In the genomic region with DNA sequence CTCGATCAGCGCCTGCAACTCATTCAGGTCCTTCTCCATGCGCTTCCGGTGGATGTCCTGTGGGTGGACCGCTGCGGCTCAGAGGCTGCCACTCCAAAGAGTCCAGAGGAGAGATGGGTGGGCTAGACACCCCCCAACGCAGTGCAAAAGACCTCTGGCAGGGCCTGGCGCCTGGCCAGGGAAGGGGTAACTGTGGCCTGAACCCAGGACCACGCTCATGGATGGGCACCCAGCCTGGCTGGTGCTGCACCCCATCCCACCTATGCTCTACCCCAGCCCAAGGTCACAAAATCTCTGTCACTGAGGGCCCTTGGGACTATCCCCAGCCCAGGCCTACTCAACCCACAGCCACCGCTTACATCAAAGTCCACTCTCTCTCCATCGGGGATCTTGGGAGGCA, we compare ENCODE assay signal across 26 cellular contexts. TPM values are rescaled to one million over a fixed set of nuclear protein-coding genes. Genes with fewer than 3 reads are reported as not detected.
DNase-seq lines count a peak whose midpoint lies in the region; ATAC-seq, FAIRE-seq and TF ChIP-seq lines count a peak whose summit lies in the region.
"Had no signal": no experiment of that assay in that cellular context is flagged by ENCODE, and none has a peak within 500 bp of the region (broad histone marks: within the 10 kb centered on the region; RNA-seq: fewer than 3 reads in every experiment).

No MANE protein-coding gene starts in this region.

- CTCF ChIA-PET in T-cell (lab: Charles Lee): no interaction called here

- H3K27ac Mint-ChIP-seq in T-cell (no peak overlapping the region), HFFc6 (no peak overlapping the region)
- H3K27ac Mint-ChIP-seq: CD4-positive, alpha-beta T cell had no signal

- no peak overlapping the region for H3K4me3 ChIP-seq in BLaER1 treated with 17β-estradiol and CSF1 and Interleukin-3, amounts not matched to agents 10 nM and 100 nM
- H3K4me3 ChIP-seq in heart left ventricle: no peak overlapping the region
- H3K4me3 ChIP-seq in kidney (ENCODE audit: low read length in 2 of 2): no peak overlapping the region
- H3K4me3 ChIP-seq in upper lobe of right lung: no peak overlapping the region
- H3K4me3 ChIP-seq in esophagus muscularis mucosa: no peak overlapping the region
- H3K4me3 ChIP-seq: HAP-1, MG63, PC-9 had no signal

- no peaks in the 10 kb centered on the region for H3K36me3 ChIP-seq in BLaER1 treated with 17β-estradiol and CSF1 and Interleukin-3, amounts not matched to agents 10 nM and 100 nM
- peaks cover 0 to 99% (median 68%) of the 10 kb centered on the region in 9 donors for H3K36me3 ChIP-seq in heart left ventricle
- no peaks in the 10 kb centered on the region for H3K36me3 ChIP-seq in kidney (ENCODE audit: control insufficient read depth in 1 of 2, insufficient read depth in 2 of 2, low read length in 2 of 2)
- no peaks in the 10 kb centered on the region for H3K36me3 ChIP-seq in upper lobe of right lung
- H3K36me3 ChIP-seq in esophagus muscularis mucosa: peaks cover 0 to 98% (median 0%) of the 10 kb centered on the region in 4 donors
- H3K36me3 ChIP-seq: HAP-1, MG63 had no signal

- H3K4me1 Mint-ChIP-seq in T-cell (no peaks in the 10 kb centered on the region), HFFc6 (ENCODE audit: low read depth) (no peaks in the 10 kb centered on the region)

- intact Hi-C loops in heart left ventricle (cut with DNase I): no loop called here
- intact Hi-C loops in kidney (cut with DNase I): no loop called here
- intact Hi-C loops in upper lobe of right lung (cut with DNase I): no loop called here
- intact Hi-C loops in esophagus muscularis mucosa (cut with DNase I): no loop called here

- peak overlapping the region in 8 of 11 experiments; percentile 52 to 74 (median 62); a peak in 14 of 22 replicates for H3K4me2 ChIP-seq in BLaER1 treated with 17β-estradiol and CSF1 and Interleukin-3, amounts not matched to agents 10 nM and 100 nM
- H3K4me2 ChIP-seq: PC-9 had no signal

- H3K9me3 Mint-ChIP-seq in T-cell (no peaks in the 10 kb centered on the region), HFFc6 (no peaks in the 10 kb centered on the region)
- H3K9me3 Mint-ChIP-seq: CD4-positive, alpha-beta T cell had no signal

- TF ChIP-seq EP300 in esophagus muscularis mucosa (IDR thresholded peaks at IDR 0.05): no peak

- peaks cover 10 to 81% (median 72%) of the 10 kb centered on the region in 10 experiments; a peak in 18 of 20 replicates for H3K4me1 ChIP-seq in BLaER1 treated with 17β-estradiol and CSF1 and Interleukin-3, amounts not matched to agents 10 nM and 100 nM
- H3K4me1 ChIP-seq in heart left ventricle (peaks cover 0 to 41% (median 18%) of the 10 kb centered on the region in 12 donors), kidney (ENCODE audit: control insufficient read depth in 1 of 2, insufficient read depth in 1 of 2, low read depth in 1 of 2, low read length in 2 of 2) (no peaks in the 10 kb centered on the region), upper lobe of right lung (no peaks in the 10 kb centered on the region), esophagus muscularis mucosa (peaks cover 0 to 12% (median 0%) of the 10 kb centered on the region in 4 donors)
- H3K4me1 ChIP-seq: HAP-1 had no signal

- H3K27me3 Mint-ChIP-seq in T-cell: peaks cover 20 to 23% of the 10 kb centered on the region in 2 donors
- peaks cover 59% of the 10 kb centered on the region for H3K27me3 Mint-ChIP-seq in HFFc6 (ENCODE audit: insufficient read depth)

- ATAC-seq in heart left ventricle: peak in 3 of 4 donors; percentile 1
- ATAC-seq in upper lobe of right lung: no peak
- no peak for ATAC-seq in T-cell (replicated peaks in 1 of 4)

- no peak overlapping the region for H3K4me3 Mint-ChIP-seq in T-cell
- H3K4me3 Mint-ChIP-seq in HFFc6: no peak overlapping the region
- H3K4me3 Mint-ChIP-seq: CD4-positive, alpha-beta T cell had no signal

- TF ChIP-seq POLR2A in heart left ventricle (IDR thresholded peaks at IDR 0.05) (no peak), esophagus muscularis mucosa (IDR thresholded peaks at IDR 0.05; ENCODE audit: low read depth) (no peak)

- DNase-seq in heart left ventricle (peak in 2 of 5 donors; percentile 52 to 61), kidney (peak; percentile 56), upper lobe of right lung (peak; percentile 60), T-cell (no peak), esophagus muscularis mucosa (ENCODE audit: extremely low spot score) (no peak), HFFc6 (no peak)
- DNase-seq: CD4-positive, alpha-beta T cell; GOT3; IMR-90; KG1; MG63; NCI-H1105 treated with DMSO at 0.1 percent for 48 hours; NCI-H146; NCI-H2029; NCI-H446 treated with DMSO at 0.1 percent for 48 hours; NCI-H526; NCI-H82; PC-9; SHP77 had no signal

- no peaks in the 10 kb centered on the region for H3K36me3 Mint-ChIP-seq in T-cell
- H3K36me3 Mint-ChIP-seq in HFFc6 (ENCODE audit: low read depth): no peaks in the 10 kb centered on the region

- TF ChIP-seq CTCF in heart left ventricle (IDR thresholded peaks at IDR 0.05) (no peak), kidney (IDR thresholded peaks at IDR 0.05; ENCODE audit: borderline replicate concordance, extremely low read depth, insufficient read depth) (no peak), upper lobe of right lung (IDR thresholded peaks at IDR 0.05) (no peak), esophagus muscularis mucosa (IDR thresholded peaks at IDR 0.05) (no peak), HFFc6 (IDR thresholded peaks at IDR 0.05) (no peak)

- FAIRE-seq in kidney (lab: Jason Lieb, UNC): no peak
- FAIRE-seq: D721Med had no signal

- H3K9ac ChIP-seq in BLaER1 treated with 17β-estradiol and CSF1 and Interleukin-3, amounts not matched to agents 10 nM and 100 nM: no peak overlapping the region
- H3K9ac ChIP-seq in kidney (ENCODE audit: low read length in 2 of 2): no peak overlapping the region

- WGBS in heart left ventricle, 4 donors: 59 to 71% (median 63%) methylated on average over 7 to 11 of the region's 11 CpGs
- WGBS in esophagus muscularis mucosa: 80% methylated on average over 9 of the region's 11 CpGs

- no peaks in the 10 kb centered on the region; a peak in 1 of 22 replicates for H3K9me3 ChIP-seq in BLaER1 treated with 17β-estradiol and CSF1 and Interleukin-3, amounts not matched to agents 10 nM and 100 nM (replicated peaks in 1 of 11)
- no peaks in the 10 kb centered on the region for H3K9me3 ChIP-seq in heart left ventricle
- H3K9me3 ChIP-seq in kidney (ENCODE audit: control insufficient read depth in 1 of 2, low read length in 2 of 2): no peaks in the 10 kb centered on the region
- H3K9me3 ChIP-seq in upper lobe of right lung: no peaks in the 10 kb centered on the region
- no peaks in the 10 kb centered on the region for H3K9me3 ChIP-seq in esophagus muscularis mucosa
- H3K9me3 ChIP-seq: HAP-1, MG63 had no signal

- POLR2A ChIA-PET in T-cell (lab: Charles Lee): no interaction called here

- no peak overlapping the region for H3K27ac ChIP-seq in BLaER1 treated with 17β-estradiol and CSF1 and Interleukin-3, amounts not matched to agents 10 nM and 100 nM
- H3K27ac ChIP-seq in heart left ventricle (peak overlapping the region in 5 of 12 donors; percentile 17 to 90 (median 45)), kidney (ENCODE audit: low read depth in 2 of 2, low read length in 2 of 2) (no peak overlapping the region), upper lobe of right lung (no peak overlapping the region), esophagus muscularis mucosa (replicated peaks in 1 of 4) (no peak overlapping the region)
- H3K27ac ChIP-seq: PC-9 had no signal

- H4K20me1 ChIP-seq in BLaER1 treated with 17β-estradiol and CSF1 and Interleukin-3, amounts not matched to agents 10 nM and 100 nM: peaks cover 0 to 12% (median 0%) of the 10 kb centered on the region in 11 experiments; a peak in 1 of 22 replicates

- H3K27me3 ChIP-seq in BLaER1 treated with 17β-estradiol and CSF1 and Interleukin-3, amounts not matched to agents 10 nM and 100 nM: no peaks in the 10 kb centered on the region
- H3K27me3 ChIP-seq in heart left ventricle: no peaks in the 10 kb centered on the region
- peaks cover 3% of the 10 kb centered on the region for H3K27me3 ChIP-seq in upper lobe of right lung
- H3K27me3 ChIP-seq in esophagus muscularis mucosa: peaks cover 0 to 20% (median 0%) of the 10 kb centered on the region in 4 donors

RNA-seq across cellular contexts. Expression of a gene that starts 12.2 kb away (rescaled TPM):
- 1,000 to 10,000 TPM; 5,987 to 9,948 (median 7,621) TPM for total RNA-seq in heart left ventricle
- over 10,000 TPM in 1 of 2 donors, 1,000 to 10,000 TPM in 1; 9,964 to 28,496 TPM for polyA plus RNA-seq in heart left ventricle
- total RNA-seq in kidney: 2.1 TPM
- 117 TPM for polyA plus RNA-seq in kidney (ENCODE audit: insufficient read depth, low read depth, low replicate concordance)
- 6.4 TPM for total RNA-seq in upper lobe of right lung
- not detected for total RNA-seq in T-cell
- total RNA-seq in esophagus muscularis mucosa: 1 to 10 TPM in 1 of 4 donors, under 1 TPM in 1, not detected in 2; 0.83 to 2.0 TPM
- not detected for total RNA-seq in HFFc6 (2021; fragmentation: NEBNext Ultra II Directional; extraction: Animal tissue kit (Norgen Biotek cat#: 25700))
- total RNA-seq: CD4-positive, alpha-beta T cell; Daoy; RPMI7951 had no signal
- polyA plus RNA-seq: BJ had no signal

RNA-seq across cellular contexts. Expression of a gene that starts 33.9 kb away (rescaled TPM):
- total RNA-seq in heart left ventricle: 10 to 100 TPM in 2 of 9 donors, 1 to 10 TPM in 7; 2.0 to 99.2 (median 6.4) TPM
- polyA plus RNA-seq in heart left ventricle: 10 to 100 TPM in 1 of 2 donors, 1 to 10 TPM in 1; 6.9 to 49.3 TPM
- total RNA-seq in kidney: 72.6 TPM
- 70.7 TPM for polyA plus RNA-seq in kidney (ENCODE audit: insufficient read depth, low read depth, low replicate concordance)
- 42.6 TPM for total RNA-seq in upper lobe of right lung
- 1 to 10 TPM in 2 of 5 donors, under 1 TPM in 1, not detected in 2; 0.53 to 1.7 (median 1.1) TPM for total RNA-seq in T-cell
- under 1 TPM in 1 of 4 donors, not detected in 3; 0.17 TPM for total RNA-seq in esophagus muscularis mucosa
- total RNA-seq in HFFc6 (2021; fragmentation: NEBNext Ultra II Directional; extraction: Animal tissue kit (Norgen Biotek cat#: 25700)): not detected
- total RNA-seq: CD4-positive, alpha-beta T cell; RPMI7951 had no signal
- polyA plus RNA-seq: BJ had no signal

RNA-seq across cellular contexts. Expression of a gene that starts 56.3 kb away (rescaled TPM):
- 10 to 100 TPM in 3 of 9 donors, 1 to 10 TPM in 6; 1.6 to 64.5 (median 8.1) TPM for total RNA-seq in heart left ventricle
- 10 to 100 TPM; 25.0 to 27.9 TPM for polyA plus RNA-seq in heart left ventricle
- not detected for total RNA-seq in kidney
- 17.7 TPM for polyA plus RNA-seq in kidney (ENCODE audit: insufficient read depth, low read depth, low replicate concordance)
- 0.49 TPM for total RNA-seq in upper lobe of right lung
- not detected for total RNA-seq in T-cell
- total RNA-seq in esophagus muscularis mucosa: under 1 TPM in 1 of 4 donors, not detected in 3; 0.06 TPM
- total RNA-seq in HFFc6 (2021; fragmentation: NEBNext Ultra II Directional; extraction: Animal tissue kit (Norgen Biotek cat#: 25700)): not detected
- total RNA-seq: A172; CD4-positive, alpha-beta T cell; Daoy; IMR-90; PC-9 had no signal
- polyA plus RNA-seq: IMR-90 had no signal

Comparison
In these comparisons a context has a peak if more than half of its experiments do, and no peak if none do; other contexts are left out.
1. ATAC-seq: peak in heart left ventricle (3 of 4); none in upper lobe of right lung (single experiment) and T-cell (0 of 4).
2. DNase-seq: peak in kidney (single experiment) and upper lobe of right lung (single experiment); none in T-cell (0 of 34), esophagus muscularis mucosa (single experiment) and HFFc6 (single experiment).
3. RNA of a gene that starts 12.2 kb away (total RNA-seq): 5,987 to 9,948 TPM in heart left ventricle; 6.4 TPM in upper lobe of right lung (single experiment), 2.1 TPM in kidney (single experiment), 0.83 to 2.0 TPM in esophagus muscularis mucosa, not detected in T-cell and not detected in HFFc6; every median in the first group is over 100 times any median in the second.